1 cellular context compared by ENCODE assay signal in genomic region chr12:91381309-91381804, GRCh38.
TF ChIP-seq lines count a peak whose summit lies in the region.

No MANE protein-coding gene starts in this region.

TF ChIP-seq in GM12878, 131 proteins besides CTCF, POLR2A, EP300 and RAD21 (continued from another document):
- TF ChIP-seq CREB1 (IDR thresholded peaks at IDR 0.05; ENCODE audit: low read depth) (peak; percentile 25; the same call in 1 of the 2 replicates), SP1 (IDR thresholded peaks at IDR 0.05; ENCODE audit: low read depth, low read length) (peak; percentile 52), RUNX3 (IDR thresholded peaks at IDR 0.05; ENCODE audit: low read length) (0 out of 2 replicates have a peak, but pooled peaks have one; percentile 10), CEBPZ (IDR thresholded peaks at IDR 0.05; ENCODE audit: low read depth, low read length) (no peak), HDGF (IDR thresholded peaks at IDR 0.05) (no peak), RFX5 (IDR thresholded peaks at IDR 0.05; ENCODE audit: low read depth, low read length) (peak; percentile 89), DPF2 (IDR thresholded peaks at IDR 0.05) (no peak), SMAD5 (IDR thresholded peaks at IDR 0.05; ENCODE audit: low read depth) (no peak), RAD51 (IDR thresholded peaks at IDR 0.05) (no peak), ZNF592 (IDR thresholded peaks at IDR 0.05) (no peak), SREBF1 (IDR thresholded peaks at IDR 0.05; ENCODE audit: low read length) (no peak), SPI1 (IDR thresholded peaks at IDR 0.05; ENCODE audit: borderline replicate concordance, insufficient read depth, low read depth, low read length) (no peak), IRF5 (IDR thresholded peaks at IDR 0.05; ENCODE audit: borderline replicate concordance) (no peak), E2F8 (IDR thresholded peaks at IDR 0.05; ENCODE audit: low read depth, partially characterized antibody) (no peak), ESRRA (IDR thresholded peaks at IDR 0.05; ENCODE audit: low read length) (no peak), MEF2B (IDR thresholded peaks at IDR 0.05; ENCODE audit: partially characterized antibody, poor library complexity, severe bottlenecking) (peak; percentile 45), TBL1XR1 (IDR thresholded peaks at IDR 0.05; ENCODE audit: low read depth, low read length) (no peak), PRDM15 (CRISPR knock-in tag; IDR thresholded peaks at IDR 0.05) (no peak), PKNOX1 (IDR thresholded peaks at IDR 0.05) (no peak), NFIC (IDR thresholded peaks at IDR 0.05; ENCODE audit: low read depth, low read length) (0 out of 2 replicates have a peak, but pooled peaks have one; percentile 16), ZBTB33 (IDR thresholded peaks at IDR 0.05) (no peak), MLLT1 (IDR thresholded peaks at IDR 0.05) (no peak), POU2F2 (IDR thresholded peaks at IDR 0.05; ENCODE audit: borderline replicate concordance, low read depth, low read length) (no peak), MAX (IDR thresholded peaks at IDR 0.05; ENCODE audit: low read depth, low read length) (no peak), MYC (IDR thresholded peaks at IDR 0.05; ENCODE audit: insufficient read depth, insufficient read length, insufficient replicate concordance, low read length, severe bottlenecking) (no peak), TARDBP (IDR thresholded peaks at IDR 0.05; ENCODE audit: borderline replicate concordance) (no peak), IKZF2 (IDR thresholded peaks at IDR 0.05) (no peak)
